Comparison of ENCODE assay signal across 9 cellular contexts in the genomic region with DNA sequence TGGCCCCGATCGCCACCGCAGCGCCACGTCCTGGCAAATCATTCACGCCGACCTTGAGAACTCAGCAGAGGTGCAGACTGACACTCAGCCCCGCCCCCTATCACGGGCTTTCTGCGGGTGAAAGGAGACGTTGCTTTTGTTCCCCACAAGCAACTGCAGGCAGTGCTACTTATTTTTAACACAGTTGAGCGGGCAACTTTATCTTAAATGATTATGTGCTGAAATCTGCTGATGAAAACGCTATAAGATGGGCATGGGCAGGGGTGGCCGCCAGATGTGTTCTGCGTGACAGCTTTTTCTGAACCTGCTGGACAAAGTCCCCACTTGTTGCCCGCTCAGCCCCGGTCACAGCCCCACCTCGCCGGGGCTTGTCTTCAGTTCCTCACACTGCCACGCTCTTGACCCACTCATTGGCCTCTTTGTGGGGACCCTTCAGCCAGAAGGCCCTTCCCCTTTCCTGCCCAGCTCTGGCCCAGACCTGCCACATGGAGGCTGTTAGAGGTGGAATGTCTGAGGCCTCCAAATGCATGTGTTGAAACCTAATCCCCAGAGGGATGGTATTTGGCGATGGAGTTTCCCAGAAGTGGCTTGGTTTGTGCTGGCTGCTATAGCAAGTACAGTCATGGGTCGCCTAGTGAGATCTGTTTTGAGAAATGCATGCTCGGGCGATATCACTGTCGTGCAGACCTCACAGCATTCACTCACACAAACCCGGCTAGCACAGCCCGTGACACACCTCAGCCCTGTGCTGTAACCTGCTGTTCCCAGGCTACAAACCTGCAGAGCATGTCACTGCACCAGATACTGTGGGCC. TPM values are rescaled to one million over a fixed set of nuclear protein-coding genes. Genes with fewer than 3 reads are reported as not detected.
DNase-seq lines count a peak whose midpoint lies in the region; ATAC-seq and TF ChIP-seq lines count a peak whose summit lies in the region.
"Had no signal": no experiment of that assay in that cellular context is flagged by ENCODE, and none has a peak within 500 bp of the region (broad histone marks: within the 10 kb centered on the region; RNA-seq: fewer than 3 reads in every experiment).

No MANE protein-coding gene starts in this region.

- no peak for TF ChIP-seq POLR2A in prostate gland (IDR thresholded peaks at IDR 0.05)

- H3K9me3 ChIP-seq in prostate gland = no peaks in the 10 kb centered on the region

- H3K27me3 ChIP-seq in prostate gland (replicated peaks; ENCODE audit: insufficient read depth) = no peaks in the 10 kb centered on the region

- no peak overlapping the region for H3K27ac ChIP-seq in prostate gland

- no peaks in the 10 kb centered on the region for H3K9me3 Mint-ChIP-seq in T-cell

- POLR2A ChIA-PET in T-cell (lab: Charles Lee) = interaction anchor here in 1 of 2 donors (0.6 kb wide), 1 partner anchor 377 kb away, joined by 3 read pairs; no protein-coding TSS in a partner anchor

- intact Hi-C loops in prostate gland (cut with DNase I) = no loop called here

- DNase-seq in ELR (ENCODE audit: low read depth) (peak; percentile 17), T-cell (peak in 26 of 34 experiments; percentile 15 to 66 (median 33)), fibroblast of villous mesenchyme (ENCODE audit: low read depth) (peak; percentile 62), putamen (ENCODE audit: low spot score) (peak; percentile 47), prostate gland (ENCODE audit: low spot score) (no peak), OCI-M1 (lab: John Stamatoyannopoulos, UW) (no peak), GF-D8 (lab: John Stamatoyannopoulos, UW) (no peak)

- H3K36me3 ChIP-seq in prostate gland = no peaks in the 10 kb centered on the region

- peaks cover 5 to 12% (median 5%) of the 10 kb centered on the region in 3 donors for H3K4me1 Mint-ChIP-seq in T-cell

- H3K27ac Mint-ChIP-seq in T-cell = peak overlapping the region in 1 of 2 donors; percentile 34

- H3K36me3 Mint-ChIP-seq in T-cell = peaks cover 6% of the 10 kb centered on the region

- peak overlapping the region; percentile 55 to 61 (median 58) for H3K4me3 Mint-ChIP-seq in T-cell

- ATAC-seq in T-cell (replicated peaks in 1 of 4) (peak in 2 of 4 experiments; percentile 41 to 66), HG02970 (IDR thresholded peaks at IDR 0.05; ENCODE audit: low FRiP score, unreplicated experiment) (no peak)

- peaks cover 0 to 4% of the 10 kb centered on the region in 2 donors for H3K27me3 Mint-ChIP-seq in T-cell

- CTCF ChIA-PET in T-cell (lab: Charles Lee) = no interaction called here

- no peaks in the 10 kb centered on the region for H3K4me1 ChIP-seq in prostate gland (replicated peaks)

- H3K4me3 ChIP-seq in fibroblast of villous mesenchyme (ENCODE audit: low read depth, low read length) (no peak overlapping the region), prostate gland (no peak overlapping the region)
- H3K4me3 ChIP-seq: skin epidermis had no signal

- TF ChIP-seq CTCF in fibroblast of villous mesenchyme (IDR thresholded peaks at IDR 0.05; ENCODE audit: insufficient read depth, low read depth, low read length) (no peak), prostate gland (IDR thresholded peaks at IDR 0.05) (no peak)

- WGBS in prostate gland = 54% methylated on average over 27 of the region's 27 CpGs

RNA-seq across cellular contexts. Expression of gene PDXK, which starts 15.7 kb away (rescaled TPM):
- total RNA-seq in T-cell (100 to 1,000 TPM in 1 of 5 donors, 10 to 100 TPM in 4; 70.8 to 100 (median 80.2) TPM), fibroblast of villous mesenchyme (88.1 and 88.3 TPM in 2 replicates), prostate gland (100 to 1,000 TPM in 1 of 2 donors, 10 to 100 TPM in 1; 61.4 to 161 TPM)

RNA-seq across cellular contexts. Expression of gene RRP1B, which starts 43.9 kb away (rescaled TPM):
- 10 to 100 TPM; 33.9 to 39.3 (median 37.8) TPM for total RNA-seq in T-cell
- total RNA-seq in fibroblast of villous mesenchyme = 26.1 and 36.3 TPM in 2 replicates
- 10 to 100 TPM; 22.7 to 38.3 TPM for total RNA-seq in prostate gland

RNA-seq across cellular contexts. Expression of gene HSF2BP, which starts 44.0 kb away (rescaled TPM):
- total RNA-seq in T-cell (1 to 10 TPM in 2 of 5 donors, under 1 TPM in 3; 0.60 to 2.2 (median 0.80) TPM), fibroblast of villous mesenchyme (2.6 and 3.9 TPM in 2 replicates), prostate gland (1 to 10 TPM; 3.2 to 7.0 TPM)

Comparison
In these comparisons a context has a peak if more than half of its experiments do, and no peak if none do; other contexts are left out.
1. DNase-seq: peak in ELR (single experiment), T-cell (26 of 34), fibroblast of villous mesenchyme (single experiment) and putamen (single experiment); none in prostate gland (single experiment), OCI-M1 (single experiment) and GF-D8 (single experiment).